Comparison of ENCODE assay signal across 8 cellular contexts in the genomic region with DNA sequence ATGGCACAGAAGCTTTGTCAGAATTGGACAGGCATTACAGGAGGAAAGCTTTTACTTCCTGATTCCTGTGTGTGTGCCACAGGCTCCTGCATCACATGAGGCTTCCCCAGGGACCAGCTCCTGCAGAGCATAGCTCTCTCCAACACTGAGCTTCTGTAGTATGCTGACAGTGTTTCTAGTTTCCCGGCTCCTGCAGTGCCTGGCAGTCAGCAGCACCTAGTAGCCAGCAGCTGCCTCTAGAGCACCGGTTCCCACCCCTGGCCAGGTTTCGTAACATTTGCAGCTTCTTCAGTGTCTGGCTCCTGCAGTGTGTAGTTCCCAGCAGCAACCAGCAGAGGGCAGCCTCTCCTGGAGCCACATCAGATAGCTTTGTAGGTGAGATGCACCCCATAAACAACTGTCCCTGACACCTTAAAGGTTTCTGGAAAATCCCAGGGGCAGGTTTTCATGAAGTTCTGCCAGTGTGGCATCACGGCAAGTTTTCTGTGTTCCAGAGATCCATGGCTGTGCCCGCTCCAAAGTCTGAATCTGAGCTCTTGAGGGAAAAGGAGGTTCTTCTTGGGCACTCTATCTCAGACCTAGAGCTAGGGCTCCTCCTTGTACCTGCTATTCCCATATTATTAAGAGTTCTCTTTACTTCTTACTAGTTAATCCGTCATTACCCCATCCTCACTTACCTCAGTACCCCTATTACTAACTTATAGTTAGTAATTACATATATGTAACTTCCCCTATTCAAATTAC. TPM values are rescaled to one million over a fixed set of nuclear protein-coding genes. Genes with fewer than 3 reads are reported as not detected.
A peak's percentile ranks its signal among the peaks of the same experiment; 100 is the strongest.
DNase-seq lines count a peak whose midpoint lies in the region; ATAC-seq and TF ChIP-seq lines count a peak whose summit lies in the region.

No MANE protein-coding gene starts in this region.

- H3K27ac ChIP-seq in RWPE1 (peak overlapping the region; percentile 59), foreskin keratinocyte (no peak overlapping the region), testis (peak overlapping the region in 1 of 2 donors; percentile 19)

- H3K27me3 ChIP-seq in foreskin keratinocyte (no peaks in the 10 kb centered on the region), testis (no peaks in the 10 kb centered on the region)

- ATAC-seq in foreskin keratinocyte (peak; percentile 88), omental fat pad (ENCODE audit: low FRiP score) (peak; percentile 96)

- in situ Hi-C loops in G401 (cut with HindIII; ENCODE audit: low sequenced_read_pairs), result no loop called here

- TF ChIP-seq CTCF in LNCaP clone FGC (IDR thresholded peaks at IDR 0.05; ENCODE audit: control insufficient read depth, extremely low read depth, insufficient read depth) (peak; percentile 97), RWPE1 (conservative IDR thresholded peaks at IDR 0.05; ENCODE audit: low read depth) (peak; percentile 98), foreskin keratinocyte (conservative IDR thresholded peaks at IDR 0.05) (peak; percentile 96), omental fat pad (IDR thresholded peaks at IDR 0.05) (peak in 2 of 3 donors; percentile 23 to 90), testis (IDR thresholded peaks at IDR 0.05) (peak; percentile 79 to 98 (median 80))

- CTCF ChIA-PET in RWPE1 (lab: Yijun Ruan, JAX), result interaction anchor here (0.5 to 2.3 kb wide), 33 partner anchors 10 to 666 kb away, joined by 3 to 36 read pairs (median 3); no protein-coding TSS in a partner anchor

- WGBS in testis, 2 donors, result 28 to 32% methylated on average over 6 of the region's 6 CpGs

- peak; percentile 89 for DNase-seq in G401 (ENCODE audit: low spot score)
- peak; percentile 83 for DNase-seq in H4 (ENCODE audit: low spot score)
- DNase-seq in LNCaP clone FGC (ENCODE audit: low read depth), result peak; percentile 54
- DNase-seq in RWPE1 (ENCODE audit: low spot score), result peak; percentile 75
- peak; percentile 95 for DNase-seq in activated effector memory CD4-positive, alpha-beta T cell treated with anti-CD3 and anti-CD28 coated beads, Interleukin-2, amount 50 U/mL, for 16 hours
- DNase-seq in foreskin keratinocyte, result peak in 1 of 2 donors; percentile 76
- DNase-seq in omental fat pad (ENCODE audit: low spot score), result peak; percentile 73
- peak; percentile 89 for DNase-seq in testis

- intact Hi-C loops in testis (cut with DNase I; ENCODE audit: low total_unique reads), result no loop called here

- no peak overlapping the region for H3K4me3 ChIP-seq in LNCaP clone FGC (ENCODE audit: low read depth, low read length)
- H3K4me3 ChIP-seq in testis, result no peak overlapping the region

- H3K36me3 ChIP-seq in testis (ENCODE audit: low read depth, missing control alignments), result no peaks in the 10 kb centered on the region

- no peak for TF ChIP-seq POLR2A in testis (IDR thresholded peaks at IDR 0.05)

- POLR2A ChIA-PET in RWPE1 (lab: Yijun Ruan, JAX; ENCODE audit: low non-redundant PET), result interaction anchor here (0.6 kb wide), 1 partner anchor 12 kb away, joined by 3 read pairs; no protein-coding TSS in a partner anchor

- H3K4me1 ChIP-seq in foreskin keratinocyte, result peaks cover 13% of the 10 kb centered on the region
- H3K4me1 ChIP-seq in testis, result no peaks in the 10 kb centered on the region

- no peaks in the 10 kb centered on the region for H3K9me3 ChIP-seq in testis

RNA-seq across cellular contexts. Expression of gene TRA2B, which starts 5.7 kb away (rescaled TPM):
- 176 and 232 TPM in 2 replicates for total RNA-seq in G401 (2014; rRNA removed; shearing (Covaris generic))
- total RNA-seq in H4 (2014; rRNA removed; shearing (Covaris generic)), result 336 and 367 TPM in 2 replicates
- total RNA-seq in foreskin keratinocyte (151 and 167 TPM in 2 replicates), omental fat pad (100 to 1,000 TPM; 211 to 286 (median 223) TPM), testis (100 to 1,000 TPM; 177 to 199 TPM)
- polyA plus RNA-seq in foreskin keratinocyte (137 and 160 TPM in 2 replicates), testis (ENCODE audit: insufficient read depth, low read depth, low replicate concordance) (136 TPM)
